Comparison of ENCODE assay signal across 8 cellular contexts in genomic region chr22:50306753-50307749, GRCh38. TPM values are rescaled to one million over a fixed set of nuclear protein-coding genes. Genes with fewer than 3 reads are reported as not detected.
A peak's percentile ranks its signal among the peaks of the same experiment; 100 is the strongest.
DNase-seq lines count a peak whose midpoint lies in the region; ATAC-seq and TF ChIP-seq lines count a peak whose summit lies in the region.

Gene PLXNB2, minus strand, starts transcription at chr22:50307646. Its CDS starts 17,062 bp downstream, at chr22:50290584.

- H3K9me3 Mint-ChIP-seq in activated T-cell treated with anti-CD3 and anti-CD28 coated beads, Interleukin-2, amount 50 U/mL, for 72 hours: no peaks in the 10 kb centered on the region
- peaks cover 0 to 1% (median 0%) of the 10 kb centered on the region in 9 donors for H3K9me3 Mint-ChIP-seq in naive thymus-derived CD8-positive, alpha-beta T cell

- H3K4me1 ChIP-seq in foreskin keratinocyte: peaks cover 18% of the 10 kb centered on the region

- no peak within 1 kb of the TSS for H3K27ac Mint-ChIP-seq in activated T-cell treated with anti-CD3 and anti-CD28 coated beads, Interleukin-2, amount 50 U/mL, for 72 hours
- peak within 1 kb of the TSS in 3 of 10 donors; percentile 27 to 56 (median 34) for H3K27ac Mint-ChIP-seq in naive thymus-derived CD8-positive, alpha-beta T cell

- H3K27me3 Mint-ChIP-seq in activated T-cell treated with anti-CD3 and anti-CD28 coated beads, Interleukin-2, amount 50 U/mL, for 72 hours (ENCODE audit: low read depth): peaks cover 6% of the 10 kb centered on the region
- peaks cover 4 to 19% (median 7%) of the 10 kb centered on the region in 5 donors for H3K27me3 Mint-ChIP-seq in naive thymus-derived CD8-positive, alpha-beta T cell

- peak within 1 kb of the TSS; percentile 48 to 75 for H3K4me3 Mint-ChIP-seq in activated T-cell treated with anti-CD3 and anti-CD28 coated beads, Interleukin-2, amount 50 U/mL, for 72 hours
- peak within 1 kb of the TSS in 8 of 10 donors; percentile 24 to 70 (median 48) for H3K4me3 Mint-ChIP-seq in naive thymus-derived CD8-positive, alpha-beta T cell

- peak within 1 kb of the TSS; percentile 88 for H3K27ac ChIP-seq in foreskin keratinocyte

- H3K4me1 Mint-ChIP-seq in activated T-cell treated with anti-CD3 and anti-CD28 coated beads, Interleukin-2, amount 50 U/mL, for 72 hours (ENCODE audit: low read depth): peaks cover 7% of the 10 kb centered on the region
- H3K4me1 Mint-ChIP-seq in naive thymus-derived CD8-positive, alpha-beta T cell: peaks cover 9 to 26% (median 14%) of the 10 kb centered on the region in 4 donors

- H3K36me3 Mint-ChIP-seq in activated T-cell treated with anti-CD3 and anti-CD28 coated beads, Interleukin-2, amount 50 U/mL, for 72 hours (ENCODE audit: insufficient read depth in 2 of 2): no peaks in the 10 kb centered on the region
- no peaks in the 10 kb centered on the region for H3K36me3 Mint-ChIP-seq in naive thymus-derived CD8-positive, alpha-beta T cell

- H3K27me3 ChIP-seq in foreskin keratinocyte: no peaks in the 10 kb centered on the region

- peak; percentile 42 for ATAC-seq in HG03108 (IDR thresholded peaks at IDR 0.05; ENCODE audit: unreplicated experiment)
- ATAC-seq in activated T-cell treated with anti-CD3 and anti-CD28 coated beads, Interleukin-2, amount 50 U/mL, for 72 hours (replicated peaks in 1 of 2): peak; percentile 57 to 68
- ATAC-seq in foreskin keratinocyte: peak; percentile 4
- ATAC-seq in naive thymus-derived CD8-positive, alpha-beta T cell: peak; percentile 70 to 78
- no peak for ATAC-seq in GM18519 (IDR thresholded peaks at IDR 0.05; ENCODE audit: low FRiP score, unreplicated experiment)

- TF ChIP-seq CTCF in foreskin keratinocyte (conservative IDR thresholded peaks at IDR 0.05): no peak

- POLR2A ChIA-PET in naive thymus-derived CD8-positive, alpha-beta T cell (lab: Charles Lee): interaction anchor here (1.1 to 2.7 kb wide), 3 partner anchors 10 to 16 kb away, joined by 3 to 15 read pairs (median 8); no protein-coding TSS in a partner anchor

- peak; percentile 63 for DNase-seq in ELF-1 (ENCODE audit: low read depth, low spot score)
- DNase-seq in NCI-H748 treated with DMSO at 0.1 percent for 48 hours (lab: John Stamatoyannopoulos, UW): peak; percentile 45
- peak; percentile 39 to 55 for DNase-seq in activated T-cell treated with anti-CD3 and anti-CD28 coated beads, Interleukin-2, amount 50 U/mL, for 72 hours
- DNase-seq in foreskin keratinocyte: peak in 1 of 2 donors; percentile 25
- DNase-seq in naive thymus-derived CD8-positive, alpha-beta T cell: peak in 4 of 10 donors; percentile 26 to 39 (median 32)
- DNase-seq in cerebellar nuclear complex (lab: John Stamatoyannopoulos, UW): no peak

RNA-seq across cellular contexts. Expression of gene PLXNB2, which starts in this region (rescaled TPM):
- total RNA-seq in activated T-cell treated with anti-CD3 and anti-CD28 coated beads, Interleukin-2, amount 50 U/mL, for 72 hours: 10 to 100 TPM; 30.2 to 34.0 TPM
- 109 TPM in 2 replicates for total RNA-seq in foreskin keratinocyte
- polyA plus RNA-seq in foreskin keratinocyte: 81.8 and 96.0 TPM in 2 replicates
- 10 to 100 TPM; 14.3 to 16.7 TPM for total RNA-seq in naive thymus-derived CD8-positive, alpha-beta T cell
- 1 to 10 TPM in 2 of 3 donors, under 1 TPM in 1; 0.72 to 4.1 (median 1.1) TPM for polyA plus RNA-seq in naive thymus-derived CD8-positive, alpha-beta T cell

Comparison
In these comparisons a context has a peak if more than half of its experiments do, and no peak if none do; other contexts are left out.
1. RNA of gene PLXNB2 (polyA plus RNA-seq): 81.8 to 96.0 TPM in foreskin keratinocyte; 0.72 to 4.1 TPM in naive thymus-derived CD8-positive, alpha-beta T cell; every median in the first group is over 10 times any median in the second.
2. DNase-seq: peak in ELF-1 (single experiment), NCI-H748 treated with DMSO at 0.1 percent for 48 hours (single experiment) and activated T-cell treated with anti-CD3 and anti-CD28 coated beads, Interleukin-2, amount 50 U/mL, for 72 hours (2 of 2); none in cerebellar nuclear complex (0 of 2).